Comparison of ENCODE assay signal across 27 cellular contexts in genomic region chr6:162491637-162492036, GRCh38.
"Had no signal": no experiment of that assay in that cellular context is flagged by ENCODE, and none has a peak within 500 bp of the region (broad histone marks: within the 10 kb centered on the region; RNA-seq: fewer than 3 reads in every experiment).

No MANE protein-coding gene starts in this region.

- DNase-seq: activated B cell treated with CpG ODN at 0.5 μM for 24 hours; activated CD4-positive, alpha-beta T cell treated with anti-CD3 and anti-CD28 coated beads for 48 hours; activated CD4-positive, alpha-beta T cell treated with anti-CD3 and anti-CD28 coated beads, Interleukin-2, amount 50 U/mL, for 1 hour; activated CD4-positive, alpha-beta T cell treated with anti-CD3 and anti-CD28 coated beads, Interleukin-2, amount 50 U/mL, for 48 hours; activated CD8-positive, alpha-beta memory T cell treated with anti-CD3 and anti-CD28 coated beads for 24 hours; activated CD8-positive, alpha-beta T cell treated with anti-CD3 and anti-CD28 coated beads for 36 hours; activated effector memory CD4-positive, alpha-beta T cell treated with Interleukin-2 at 50 U/mL for 16 hours; activated gamma-delta T cell treated with Interleukin-2 at 50 U/mL for 16 hours; activated naive CD4-positive, alpha-beta T cell treated with anti-CD3 and anti-CD28 coated beads, Interleukin-2, amount 50 U/mL, for 16 hours; activated naive CD4-positive, alpha-beta T cell treated with Interleukin-2 at 50 U/mL for 16 hours; activated T-cell treated with anti-CD3 and anti-CD28 coated beads, Interleukin-2, amount 50 U/mL, for 4 hours; caudate nucleus; colonic mucosa; effector CD8-positive, alpha-beta T cell; foreskin fibroblast; T-helper 1 cell; T-helper 17 cell; T1000; WERI-Rb-1 had no signal

- H3K36me3 Mint-ChIP-seq: brain had no signal

- H3K27ac ChIP-seq: ascending aorta, breast epithelium, colonic mucosa, epithelial cell of prostate, WERI-Rb-1 had no signal

- H3K27me3 ChIP-seq: ascending aorta, breast epithelium, colonic mucosa had no signal

- H3K9me3 ChIP-seq: ascending aorta, breast epithelium, colonic mucosa had no signal

- H3K9me3 Mint-ChIP-seq: activated CD8-positive, alpha-beta T cell treated with anti-CD3 and anti-CD28 coated beads for 36 hours; activated T-cell treated with anti-CD3 and anti-CD28 coated beads, Interleukin-2, amount 50 U/mL, for 4 hours had no signal

- ATAC-seq: activated CD4-positive, CD25-positive, alpha-beta regulatory T cell treated with anti-CD3 and anti-CD28 coated beads, Interleukin-2, amount 50 U/mL, for 24 hours; activated CD8-positive, alpha-beta T cell treated with anti-CD3 and anti-CD28 coated beads for 36 hours; activated T-cell treated with anti-CD3 and anti-CD28 coated beads, Interleukin-2, amount 50 U/mL, for 4 hours; activated T-helper 17 cell treated with anti-CD3 and anti-CD28 coated beads, Interleukin-2, amount 50 U/mL, for 72 hours; T-helper 17 cell had no signal

- H3K27ac Mint-ChIP-seq: activated B cell treated with CpG ODN at 0.5 μM for 24 hours; activated CD8-positive, alpha-beta T cell treated with anti-CD3 and anti-CD28 coated beads for 36 hours; activated naive CD8-positive, alpha-beta T cell; activated T-helper 17 cell treated with anti-CD3 and anti-CD28 coated beads, Interleukin-2, amount 50 U/mL, for 72 hours; brain; T-helper 17 cell; T-helper 2 cell treated with Interferon-gamma antibody and Interleukin-4, amounts not matched to agents 5 μg/mL and 100 μg/mL, for 36 hours had no signal

- H3K4me3 ChIP-seq: ascending aorta, breast epithelium, colonic mucosa had no signal

- H3K4me1 Mint-ChIP-seq: activated B cell treated with CpG ODN at 0.5 μM for 24 hours; activated T-helper 17 cell treated with anti-CD3 and anti-CD28 coated beads, Interleukin-2, amount 50 U/mL, for 72 hours; T-helper 17 cell had no signal

- H3K4me1 ChIP-seq: ascending aorta, breast epithelium, colonic mucosa had no signal

- H3K27me3 Mint-ChIP-seq: activated B cell treated with CpG ODN at 0.5 μM for 24 hours; activated CD8-positive, alpha-beta T cell treated with anti-CD3 and anti-CD28 coated beads for 36 hours; activated naive CD8-positive, alpha-beta T cell; activated T-helper 17 cell treated with anti-CD3 and anti-CD28 coated beads, Interleukin-2, amount 50 U/mL, for 72 hours; T-helper 17 cell had no signal

- H3K4me3 Mint-ChIP-seq: activated B cell treated with CpG ODN at 0.5 μM for 24 hours; activated CD8-positive, alpha-beta T cell treated with anti-CD3 and anti-CD28 coated beads for 36 hours; activated naive CD8-positive, alpha-beta T cell; activated T-cell treated with anti-CD3 and anti-CD28 coated beads, Interleukin-2, amount 50 U/mL, for 4 hours; activated T-helper 17 cell treated with anti-CD3 and anti-CD28 coated beads, Interleukin-2, amount 50 U/mL, for 72 hours; brain; T-helper 17 cell; T-helper 2 cell treated with Interferon-gamma antibody and Interleukin-4, amounts not matched to agents 5 μg/mL and 100 μg/mL, for 36 hours had no signal

- H3K36me3 ChIP-seq: ascending aorta, breast epithelium, colonic mucosa, WERI-Rb-1 had no signal
